In the genomic region with DNA sequence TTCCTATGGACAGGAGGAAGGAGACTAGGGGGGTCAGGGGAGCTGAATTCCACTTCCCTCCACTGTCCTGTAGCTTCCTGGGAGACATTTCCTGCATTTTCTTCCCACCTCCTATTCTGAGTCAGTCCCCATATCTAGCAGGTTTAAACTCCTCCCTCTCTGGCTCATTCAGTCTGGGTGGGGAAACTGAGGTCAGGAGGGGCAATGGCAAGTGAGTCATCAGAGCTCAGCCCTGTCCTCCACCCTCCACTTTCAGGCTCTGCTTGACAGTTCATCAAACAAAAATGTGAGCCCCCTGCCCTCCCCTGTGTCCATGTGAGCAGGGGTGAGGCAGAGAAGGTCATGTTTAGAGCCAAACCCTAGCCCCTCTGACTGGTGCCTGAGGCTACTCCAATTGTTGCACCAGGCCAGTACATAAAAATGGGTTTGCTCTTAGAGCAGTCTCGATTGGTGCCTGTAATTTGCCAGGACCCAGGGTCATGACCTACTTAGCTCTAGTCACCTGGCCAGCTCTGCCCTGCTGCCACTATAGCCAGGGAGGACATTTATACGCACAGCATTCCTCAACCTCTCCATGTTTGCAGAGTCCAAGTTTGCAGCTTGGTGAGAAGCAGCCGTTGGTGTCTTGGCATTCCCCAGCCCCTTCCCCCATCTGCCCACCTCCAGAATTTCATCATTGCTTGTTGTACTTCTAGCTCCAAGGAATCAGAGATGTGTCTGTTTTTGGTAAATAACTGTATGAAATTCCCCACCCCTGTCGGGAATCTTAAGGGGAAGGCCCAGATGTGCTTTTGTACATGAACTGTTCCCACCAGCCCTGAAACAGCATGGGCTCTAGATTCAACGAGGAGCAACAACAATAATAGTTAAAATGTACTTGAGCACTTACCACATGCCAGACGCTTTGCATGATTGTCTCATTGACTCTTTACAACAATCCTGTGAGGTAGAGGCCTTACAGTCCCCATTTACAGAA, we compare ENCODE assay signal across 8 cellular contexts. TPM values are rescaled to one million over a fixed set of nuclear protein-coding genes. Genes with fewer than 3 reads are reported as not detected.
DNase-seq lines count a peak whose midpoint lies in the region; ATAC-seq and TF ChIP-seq lines count a peak whose summit lies in the region.
"Had no signal": no experiment of that assay in that cellular context is flagged by ENCODE, and none has a peak within 500 bp of the region (broad histone marks: within the 10 kb centered on the region; RNA-seq: fewer than 3 reads in every experiment).

No MANE protein-coding gene starts in this region.

- H3K4me1 Mint-ChIP-seq in CD4-positive, alpha-beta memory T cell = peaks cover 0 to 6% (median 0%) of the 10 kb centered on the region in 4 donors
- peaks cover 27 to 31% (median 29%) of the 10 kb centered on the region in 3 donors for H3K4me1 Mint-ChIP-seq in naive B cell

- H3K4me3 Mint-ChIP-seq in CD4-positive, alpha-beta memory T cell = no peak overlapping the region
- peak overlapping the region in 6 of 8 donors; percentile 31 to 83 (median 66) for H3K4me3 Mint-ChIP-seq in naive B cell

- TF ChIP-seq CTCF in GM13976 (IDR thresholded peaks at IDR 0.05; ENCODE audit: borderline replicate concordance, control extremely low read depth, extremely low read depth, insufficient read depth, missing control alignments) = no peak

- ATAC-seq in naive B cell (ENCODE audit: low read depth in 2 of 2) = peak in 1 of 2 donors; percentile 13

- in situ Hi-C loops in GM13976 (cut with MboI; ENCODE audit: low sequenced_read_pairs, unreplicated experiment) = no loop called here

- H3K4me3 ChIP-seq in CD4-positive, alpha-beta memory T cell (ENCODE audit: low read length in 2 of 2) = no peak overlapping the region

- peaks cover 47% of the 10 kb centered on the region for H3K36me3 ChIP-seq in CD4-positive, alpha-beta memory T cell (ENCODE audit: insufficient read depth, low read length)

- no peak overlapping the region for H3K27ac ChIP-seq in CD4-positive, alpha-beta memory T cell (ENCODE audit: low read depth, low read length)

- no peaks in the 10 kb centered on the region for H3K4me1 ChIP-seq in CD4-positive, alpha-beta memory T cell (ENCODE audit: insufficient read depth, low read length)

- H3K36me3 Mint-ChIP-seq in CD4-positive, alpha-beta memory T cell = peaks cover 25 to 64% of the 10 kb centered on the region in 2 donors
- H3K36me3 Mint-ChIP-seq in naive B cell = peaks cover 7 to 10% of the 10 kb centered on the region in 2 donors

- CTCF ChIA-PET in CD4-positive, alpha-beta memory T cell (lab: Charles Lee; ENCODE audit: partially characterized antibody) = interaction anchor here (1.1 kb wide), 1 partner anchor 406 kb away, joined by 3 read pairs; no protein-coding TSS in a partner anchor

- H3K9me3 Mint-ChIP-seq in CD4-positive, alpha-beta memory T cell = no peaks in the 10 kb centered on the region
- H3K9me3 Mint-ChIP-seq in naive B cell = no peaks in the 10 kb centered on the region

- POLR2A ChIA-PET in CD4-positive, alpha-beta memory T cell (lab: Charles Lee; ENCODE audit: partially characterized antibody) = interaction anchor here (1.2 kb wide), 1 partner anchor 10 kb away, joined by 3 read pairs; no protein-coding TSS in a partner anchor

- intact Hi-C loops in CD4-positive, alpha-beta memory T cell (cut with micrococcal nuclease) = no loop called here

- H3K27me3 ChIP-seq in CD4-positive, alpha-beta memory T cell (ENCODE audit: insufficient read depth, low read length) = no peaks in the 10 kb centered on the region

- H3K27ac Mint-ChIP-seq in CD4-positive, alpha-beta memory T cell = peak overlapping the region in 6 of 7 donors; percentile 17 to 87 (median 63)
- peak overlapping the region; percentile 83 to 98 (median 94) for H3K27ac Mint-ChIP-seq in naive B cell

- H3K27me3 Mint-ChIP-seq in CD4-positive, alpha-beta memory T cell = no peaks in the 10 kb centered on the region
- no peaks in the 10 kb centered on the region for H3K27me3 Mint-ChIP-seq in naive B cell

- H3K9me3 ChIP-seq in CD4-positive, alpha-beta memory T cell (ENCODE audit: control insufficient read depth in 1 of 2, low read length in 2 of 2) = no peaks in the 10 kb centered on the region

- no peak for DNase-seq in CD4-positive, alpha-beta memory T cell
- DNase-seq in brain pericyte (ENCODE audit: low read depth, low spot score) (peak; percentile 52), naive B cell (no peak), DMS153 treated with DMSO at 0.1 percent for 48 hours (lab: John Stamatoyannopoulos, UW; ENCODE audit: unreplicated experiment) (no peak), GM13976 (ENCODE audit: low spot score) (no peak), putamen (ENCODE audit: low spot score) (no peak)
- DNase-seq: activated effector memory CD4-positive, alpha-beta T cell treated with anti-CD3 and anti-CD28 coated beads, Interleukin-2, amount 50 U/mL, for 16 hours had no signal

RNA-seq across cellular contexts. Expression of a gene that starts 20.7 kb away (rescaled TPM):
- total RNA-seq in CD4-positive, alpha-beta memory T cell = 10 to 100 TPM; 65.0 to 79.6 TPM
- polyA plus RNA-seq in CD4-positive, alpha-beta memory T cell = 10 to 100 TPM in 1 of 2 donors, 1 to 10 TPM in 1; 7.3 to 20.2 TPM
- polyA plus RNA-seq in naive B cell (ENCODE audit: low read depth in 6 of 6) = 10 to 100 TPM in 3 of 6 donors, 1 to 10 TPM in 3; 6.2 to 20.5 (median 9.7) TPM

RNA-seq across cellular contexts. Expression of a gene that starts 27.1 kb away (rescaled TPM):
- total RNA-seq in CD4-positive, alpha-beta memory T cell = 100 to 1,000 TPM; 384 to 389 TPM
- polyA plus RNA-seq in CD4-positive, alpha-beta memory T cell = 1,000 to 10,000 TPM; 1,040 to 1,509 TPM
- polyA plus RNA-seq in naive B cell (ENCODE audit: low read depth in 6 of 6) = 1,000 to 10,000 TPM in 1 of 6 donors, 100 to 1,000 TPM in 5; 750 to 1,029 (median 856) TPM
- total RNA-seq: NCI-H460 had no signal

RNA-seq across cellular contexts. Expression of a gene that starts 27.9 kb away (rescaled TPM):
- 10 to 100 TPM; 49.2 to 53.8 TPM for total RNA-seq in CD4-positive, alpha-beta memory T cell
- 10 to 100 TPM; 21.5 to 46.7 TPM for polyA plus RNA-seq in CD4-positive, alpha-beta memory T cell
- polyA plus RNA-seq in naive B cell (ENCODE audit: low read depth in 6 of 6) = 10 to 100 TPM; 11.6 to 62.4 (median 41.0) TPM

RNA-seq across cellular contexts. Expression of a gene that starts 28.2 kb away (rescaled TPM):
- 10 to 100 TPM; 43.1 to 51.3 TPM for total RNA-seq in CD4-positive, alpha-beta memory T cell
- polyA plus RNA-seq in CD4-positive, alpha-beta memory T cell = 10 to 100 TPM; 50.6 to 59.8 TPM
- polyA plus RNA-seq in naive B cell (ENCODE audit: low read depth in 6 of 6) = 10 to 100 TPM; 31.9 to 68.1 (median 57.5) TPM

RNA-seq across cellular contexts. Expression of a gene that starts 42.3 kb away (rescaled TPM):
- total RNA-seq in CD4-positive, alpha-beta memory T cell = 1 to 10 TPM; 8.4 to 8.5 TPM
- 1 to 10 TPM; 2.0 to 4.5 TPM for polyA plus RNA-seq in CD4-positive, alpha-beta memory T cell
- polyA plus RNA-seq in naive B cell (ENCODE audit: low read depth in 6 of 6) = 1 to 10 TPM in 5 of 6 donors, not detected in 1; 1.0 to 2.2 (median 1.6) TPM

Comparison
In these comparisons a context has a peak if more than half of its experiments do, and no peak if none do; other contexts are left out.
1. H3K4me3 Mint-ChIP-seq: peak in naive B cell (6 of 8); none in CD4-positive, alpha-beta memory T cell (0 of 8).